Comparison of ENCODE assay signal across 21 cellular contexts in the genomic region with DNA sequence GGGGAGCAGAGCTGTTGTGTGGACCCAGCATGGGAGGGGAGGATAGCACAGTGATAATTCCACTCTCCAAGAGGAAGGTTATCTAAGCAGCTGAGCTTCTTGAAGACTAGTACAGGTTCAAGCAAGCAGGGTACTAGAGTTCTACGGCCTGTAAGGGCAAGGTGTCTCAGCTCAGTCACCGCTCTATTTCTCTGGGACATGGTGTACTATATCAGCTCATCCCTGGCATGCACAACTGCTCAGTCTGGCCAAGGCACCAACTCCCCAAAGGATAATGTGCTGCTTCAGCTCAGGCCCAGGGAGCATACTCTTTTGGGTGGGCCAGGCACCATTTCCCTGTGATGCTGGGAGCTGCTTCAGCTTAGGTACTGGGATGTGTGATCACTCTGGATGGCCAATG.
DNase-seq lines count a peak whose midpoint lies in the region; ATAC-seq, FAIRE-seq and TF ChIP-seq lines count a peak whose summit lies in the region.
"Had no signal": no experiment of that assay in that cellular context is flagged by ENCODE, and none has a peak within 500 bp of the region (broad histone marks: within the 10 kb centered on the region; RNA-seq: fewer than 3 reads in every experiment).

No MANE protein-coding gene starts in this region.

- intact Hi-C loops in gastrocnemius medialis (cut with DNase I; ENCODE audit: low total_unique reads) (no loop called here), upper lobe of right lung (cut with DNase I) (no loop called here)

- H3K9me3 ChIP-seq in gastrocnemius medialis (no peaks in the 10 kb centered on the region), upper lobe of right lung (no peaks in the 10 kb centered on the region)
- H3K9me3 ChIP-seq: BE2C had no signal

- no peak for TF ChIP-seq POLR2A in gastrocnemius medialis (IDR thresholded peaks at IDR 0.05)

- TF ChIP-seq CTCF in bronchial epithelial cell (IDR thresholded peaks at IDR 0.05; ENCODE audit: insufficient read depth, low read length, severe bottlenecking), result no peak
- no peak for TF ChIP-seq CTCF in gastrocnemius medialis (IDR thresholded peaks at IDR 0.05 in 4 of 5, conservative IDR thresholded peaks at IDR 0.05 in 1 of 5)
- no peak for TF ChIP-seq CTCF in upper lobe of right lung (IDR thresholded peaks at IDR 0.05)

- DNase-seq in bronchial epithelial cell (ENCODE audit: low read depth) (no peak), gastrocnemius medialis (no peak), upper lobe of right lung (no peak), D341Med (ENCODE audit: low spot score) (no peak)
- no peak for DNase-seq in activated CD4-positive, alpha-beta T cell treated with anti-CD3 and anti-CD28 coated beads, Interleukin-2, amount 50 U/mL, for 1 hour
- DNase-seq in stimulated activated naive CD4-positive, alpha-beta T cell (lab: John Stamatoyannopoulos, UW), result no peak
- DNase-seq: 8988T; ACHN; BE2C; CD4-positive, alpha-beta memory T cell; CD4-positive, CD25-positive, alpha-beta regulatory T cell; CD8-positive, alpha-beta memory T cell; COR-L47; DMS79 treated with DMSO at 0.1 percent for 48 hours; GF-D8 had no signal

- H3K27me3 ChIP-seq in bronchial epithelial cell (ENCODE audit: control insufficient read depth, insufficient read depth, low read length), result no peaks in the 10 kb centered on the region
- no peaks in the 10 kb centered on the region for H3K27me3 ChIP-seq in gastrocnemius medialis
- no peaks in the 10 kb centered on the region for H3K27me3 ChIP-seq in upper lobe of right lung
- H3K27me3 ChIP-seq: BE2C, BLaER1 had no signal

- peaks cover 0 to 15% of the 10 kb centered on the region in 2 donors for H3K4me1 ChIP-seq in gastrocnemius medialis
- H3K4me1 ChIP-seq in upper lobe of right lung, result no peaks in the 10 kb centered on the region
- H3K4me1 ChIP-seq: BE2C had no signal

- ATAC-seq in gastrocnemius medialis (peak; percentile 44 to 82), upper lobe of right lung (peak; percentile 29)

- H3K27ac ChIP-seq in gastrocnemius medialis, result peak overlapping the region in 1 of 4 donors; percentile 36
- H3K27ac ChIP-seq in upper lobe of right lung, result no peak overlapping the region
- H3K27ac ChIP-seq: BLaER1 had no signal

- in situ Hi-C loops in gastrocnemius medialis (cut with MboI; ENCODE audit: low sequenced_read_pairs in 4 of 4), result no loop called here

- H3K4me3 ChIP-seq in bronchial epithelial cell (ENCODE audit: low read depth, low read length), result no peak overlapping the region
- H3K4me3 ChIP-seq in gastrocnemius medialis, result no peak overlapping the region
- no peak overlapping the region for H3K4me3 ChIP-seq in upper lobe of right lung
- H3K4me3 ChIP-seq: BLaER1 had no signal

- no peaks in the 10 kb centered on the region for H3K36me3 ChIP-seq in bronchial epithelial cell (ENCODE audit: control insufficient read depth, insufficient read depth, low read length)
- H3K36me3 ChIP-seq in gastrocnemius medialis, result peaks cover 0 to 5% of the 10 kb centered on the region in 2 donors
- no peaks in the 10 kb centered on the region for H3K36me3 ChIP-seq in upper lobe of right lung
- H3K36me3 ChIP-seq: BE2C had no signal

- FAIRE-seq in bronchial epithelial cell (lab: Jason Lieb, UNC), result peak; percentile 7
- FAIRE-seq: A204.1, D721Med, G401.6, GM12891, GM19239 had no signal
